In genomic region chr19:50679177-50680125, GRCh38 we compare ENCODE assay signal across 8 cellular contexts. TPM values are rescaled to one million over a fixed set of nuclear protein-coding genes. Genes with fewer than 3 reads are reported as not detected.
A peak's percentile ranks its signal among the peaks of the same experiment; 100 is the strongest.
DNase-seq lines count a peak whose midpoint lies in the region; ATAC-seq, FAIRE-seq and TF ChIP-seq lines count a peak whose summit lies in the region.

No MANE protein-coding gene starts in this region.

- no peak for TF ChIP-seq POLR2A in GM12891 (IDR thresholded peaks at IDR 0.05; ENCODE audit: low read depth, low read length)

- no peak overlapping the region for H3K4me3 Mint-ChIP-seq in neural progenitor cell
- H3K4me3 Mint-ChIP-seq in stimulated activated naive CD8-positive, alpha-beta T cell treated with anti-CD3 and anti-CD28 coated beads, Interleukin-15, amount 100 ng/mL, for 72 hours, result no peak overlapping the region

- no peak overlapping the region for H3K4me2 ChIP-seq in fibroblast of lung (ENCODE audit: extremely low read depth, insufficient read depth, low read length)
- H3K4me2 ChIP-seq in neural progenitor cell, result no peak overlapping the region

- H3K27me3 Mint-ChIP-seq in neural progenitor cell (ENCODE audit: insufficient read depth, low read depth), result peaks cover 12% of the 10 kb centered on the region
- H3K27me3 Mint-ChIP-seq in stimulated activated naive CD8-positive, alpha-beta T cell treated with anti-CD3 and anti-CD28 coated beads, Interleukin-15, amount 100 ng/mL, for 72 hours, result peaks cover 51% of the 10 kb centered on the region

- H2AFZ ChIP-seq in fibroblast of lung (ENCODE audit: low read length) (no peak overlapping the region), neural progenitor cell (replicated peaks) (no peak overlapping the region)

- H3K27ac ChIP-seq in fibroblast of lung (ENCODE audit: insufficient read depth, low read length) (no peak overlapping the region), neural progenitor cell (no peak overlapping the region)

- H3K36me3 ChIP-seq in fibroblast of lung (ENCODE audit: control insufficient read depth, insufficient read depth, low read length), result no peaks in the 10 kb centered on the region
- H3K36me3 ChIP-seq in neural progenitor cell, result no peaks in the 10 kb centered on the region

- H3K79me2 ChIP-seq in fibroblast of lung (ENCODE audit: control insufficient read depth, insufficient read depth, low read length) (no peaks in the 10 kb centered on the region), neural progenitor cell (ENCODE audit: low read depth) (no peaks in the 10 kb centered on the region)

- H3K27ac Mint-ChIP-seq in neural progenitor cell, result no peak overlapping the region
- no peak overlapping the region for H3K27ac Mint-ChIP-seq in stimulated activated naive CD8-positive, alpha-beta T cell treated with anti-CD3 and anti-CD28 coated beads, Interleukin-15, amount 100 ng/mL, for 72 hours

- H3F3A ChIP-seq in neural progenitor cell (ENCODE audit: low read depth), result no peaks in the 10 kb centered on the region

- TF ChIP-seq CTCF in fibroblast of lung (conservative IDR thresholded peaks at IDR 0.05 in 1 of 2, IDR thresholded peaks at IDR 0.05 in 1 of 2; ENCODE audit: low read depth in 1 of 2, low read length in 2 of 2), result no peak
- no peak for TF ChIP-seq CTCF in neural progenitor cell (IDR thresholded peaks at IDR 0.05)

- no peak overlapping the region for H3K4me3 ChIP-seq in fibroblast of lung (replicated peaks in 1 of 4; ENCODE audit: control extremely low read depth in 1 of 4, insufficient read depth in 1 of 4, low read depth in 3 of 4, low read length in 4 of 4)
- H3K4me3 ChIP-seq in neural progenitor cell, result no peak overlapping the region

- no peaks in the 10 kb centered on the region for H3K9me3 Mint-ChIP-seq in neural progenitor cell
- H3K9me3 Mint-ChIP-seq in stimulated activated naive CD8-positive, alpha-beta T cell treated with anti-CD3 and anti-CD28 coated beads, Interleukin-15, amount 100 ng/mL, for 72 hours, result no peaks in the 10 kb centered on the region

- H3K4me1 ChIP-seq in fibroblast of lung (ENCODE audit: control insufficient read depth, extremely low read depth, insufficient read depth, low read length), result no peaks in the 10 kb centered on the region
- no peaks in the 10 kb centered on the region for H3K4me1 ChIP-seq in neural progenitor cell

- no peaks in the 10 kb centered on the region for H3K9me3 ChIP-seq in fibroblast of lung (ENCODE audit: control insufficient read depth, insufficient read depth, low read depth, low read length)
- no peaks in the 10 kb centered on the region for H3K9me3 ChIP-seq in neural progenitor cell (ENCODE audit: low read depth)

- ATAC-seq in HG03139 (IDR thresholded peaks at IDR 0.05; ENCODE audit: unreplicated experiment), result peak; percentile 71
- peak; percentile 97 for ATAC-seq in stimulated activated naive CD8-positive, alpha-beta T cell treated with anti-CD3 and anti-CD28 coated beads, Interleukin-15, amount 100 ng/mL, for 72 hours
- ATAC-seq in HG02970 (IDR thresholded peaks at IDR 0.05; ENCODE audit: low FRiP score, unreplicated experiment), result no peak

- H3K4me1 Mint-ChIP-seq in neural progenitor cell, result peaks cover 3% of the 10 kb centered on the region
- H3K4me1 Mint-ChIP-seq in stimulated activated naive CD8-positive, alpha-beta T cell treated with anti-CD3 and anti-CD28 coated beads, Interleukin-15, amount 100 ng/mL, for 72 hours, result peaks cover 13% of the 10 kb centered on the region

- H4K20me1 ChIP-seq in fibroblast of lung (ENCODE audit: control insufficient read depth, extremely low read depth, insufficient read depth, low read length) (no peaks in the 10 kb centered on the region), neural progenitor cell (ENCODE audit: low read depth) (no peaks in the 10 kb centered on the region)

- peak; percentile 93 for DNase-seq in GM12891 (ENCODE audit: insufficient read length, low spot score)
- DNase-seq in OCI-M2 (lab: John Stamatoyannopoulos, UW; ENCODE audit: unreplicated experiment), result peak; percentile 87
- peak; percentile 61 for DNase-seq in activated T-cell treated with anti-CD3 and anti-CD28 coated beads for 4 hours
- DNase-seq in fibroblast of lung (ENCODE audit: low read depth in 2 of 2), result peak; percentile 42 to 52
- peak; percentile 80 for DNase-seq in neural progenitor cell (ENCODE audit: low spot score)
- peak; percentile 82 to 84 for DNase-seq in stimulated activated naive CD8-positive, alpha-beta T cell treated with anti-CD3 and anti-CD28 coated beads, Interleukin-15, amount 100 ng/mL, for 72 hours

- peak; percentile 97 for FAIRE-seq in GM12891 (lab: Jason Lieb, UNC)

- no peak overlapping the region for H3K9ac ChIP-seq in fibroblast of lung (ENCODE audit: insufficient read depth, low read length)
- no peak overlapping the region for H3K9ac ChIP-seq in neural progenitor cell

- peaks cover 7% of the 10 kb centered on the region for H3K36me3 Mint-ChIP-seq in neural progenitor cell

- H3K27me3 ChIP-seq in fibroblast of lung (ENCODE audit: control insufficient read depth, insufficient read depth, low read length) (no peaks in the 10 kb centered on the region), neural progenitor cell (peaks cover 54% of the 10 kb centered on the region)

TF ChIP-seq in GM12891, 5 proteins besides CTCF, POLR2A, EP300 and RAD21:
- TF ChIP-seq POU2F2 (IDR thresholded peaks at IDR 0.05; ENCODE audit: low read depth, low read length) (no peak), TAF1 (IDR thresholded peaks at IDR 0.05; ENCODE audit: low read depth, low read length) (no peak), SPI1 (IDR thresholded peaks at IDR 0.05; ENCODE audit: low read depth, low read length) (no peak), PAX5 (IDR thresholded peaks at IDR 0.05; ENCODE audit: insufficient read depth, low read length, severe bottlenecking) (no peak), POLR2AphosphoS5 (IDR thresholded peaks at IDR 0.05; ENCODE audit: low read depth, low read length) (no peak)

RNA-seq across cellular contexts. Expression of gene C19orf81, which starts 30.2 kb away (rescaled TPM):
- polyA plus RNA-seq in GM12891 (2012; ENCODE audit: low read depth, missing spikeins), result not detected
- total RNA-seq in fibroblast of lung, result not detected in 2 replicates
- not detected in 2 replicates for polyA plus RNA-seq in fibroblast of lung
- polyA plus RNA-seq in fibroblast of lung (2012), result 0.31 TPM in 1 of 2 replicates, not detected in the other
- not detected in 2 replicates for polyA minus RNA-seq in fibroblast of lung (ENCODE audit: low replicate concordance)
- total RNA-seq in neural progenitor cell (ENCODE audit: low replicate concordance), result 1.3 and 6.0 TPM in 2 replicates

RNA-seq across cellular contexts. Expression of gene SYT3, which starts 39.8 kb away (rescaled TPM):
- polyA plus RNA-seq in GM12891 (2012; ENCODE audit: low read depth, missing spikeins), result not detected
- total RNA-seq in fibroblast of lung (not detected in 2 replicates), neural progenitor cell (ENCODE audit: low replicate concordance) (0.41 and 1.1 TPM in 2 replicates)
- polyA plus RNA-seq in fibroblast of lung, result not detected in 2 replicates
- not detected in 2 replicates for polyA plus RNA-seq in fibroblast of lung (2012)
- 1.1 TPM in 1 of 2 replicates, not detected in the other for polyA minus RNA-seq in fibroblast of lung (ENCODE audit: low replicate concordance)

RNA-seq across cellular contexts. Expression of gene SHANK1, which starts 40.2 kb away (rescaled TPM):
- not detected for polyA plus RNA-seq in GM12891 (2012; ENCODE audit: low read depth, missing spikeins)
- 1.8 and 7.9 TPM in 2 replicates for total RNA-seq in fibroblast of lung
- 1.4 and 2.3 TPM in 2 replicates for polyA plus RNA-seq in fibroblast of lung
- polyA plus RNA-seq in fibroblast of lung (2012), result 3.1 and 4.6 TPM in 2 replicates
- polyA minus RNA-seq in fibroblast of lung (ENCODE audit: low replicate concordance), result 9.2 and 12.1 TPM in 2 replicates
- total RNA-seq in neural progenitor cell (ENCODE audit: low replicate concordance), result 1.4 and 2.3 TPM in 2 replicates

RNA-seq across cellular contexts. Expression of gene CLEC11A, which starts 43.7 kb away (rescaled TPM):
- polyA plus RNA-seq in GM12891 (2012; ENCODE audit: low read depth, missing spikeins), result 0.22 TPM
- total RNA-seq in fibroblast of lung (27.5 and 69.4 TPM in 2 replicates), neural progenitor cell (ENCODE audit: low replicate concordance) (0.09 and 3.4 TPM in 2 replicates)
- 22.5 and 23.4 TPM in 2 replicates for polyA plus RNA-seq in fibroblast of lung
- 66.2 and 73.6 TPM in 2 replicates for polyA plus RNA-seq in fibroblast of lung (2012)
- 4.7 and 7.4 TPM in 2 replicates for polyA minus RNA-seq in fibroblast of lung (ENCODE audit: low replicate concordance)
